8 cellular contexts compared by ENCODE assay signal in genomic region chr11:64340671-64341335, GRCh38. TPM values are rescaled to one million over a fixed set of nuclear protein-coding genes. Genes with fewer than 3 reads are reported as not detected.
A peak's percentile ranks its signal among the peaks of the same experiment; 100 is the strongest.
DNase-seq lines count a peak whose midpoint lies in the region; ATAC-seq and TF ChIP-seq lines count a peak whose summit lies in the region.

No MANE protein-coding gene starts in this region.

- H3K9ac ChIP-seq in mammary epithelial cell (ENCODE audit: insufficient read depth, low read length): no peak overlapping the region
- H3K9ac ChIP-seq in SU-DHL-6 (ENCODE audit: low read length): peak overlapping the region; percentile 70
- H3K9ac ChIP-seq in mucosa of rectum (ENCODE audit: low read depth in 1 of 2, low read length in 2 of 2): peak overlapping the region; percentile 26 to 86

- no peak for ATAC-seq in HG02938 (IDR thresholded peaks at IDR 0.05; ENCODE audit: unreplicated experiment)

- H3K9me3 ChIP-seq in breast epithelium: no peaks in the 10 kb centered on the region
- H3K9me3 ChIP-seq in mammary epithelial cell (replicated peaks; ENCODE audit: insufficient read depth, low read length): no peaks in the 10 kb centered on the region
- H3K9me3 ChIP-seq in SU-DHL-6 (ENCODE audit: insufficient read depth, low read length): no peaks in the 10 kb centered on the region
- H3K9me3 ChIP-seq in mucosa of rectum (ENCODE audit: control insufficient read depth in 2 of 2, low read length in 2 of 2): no peaks in the 10 kb centered on the region
- H3K9me3 ChIP-seq in testis: no peaks in the 10 kb centered on the region
- no peaks in the 10 kb centered on the region for H3K9me3 ChIP-seq in Caco-2

- POLR2A ChIA-PET in Caco-2 (lab: Charles Lee): interaction anchor here (0.7 kb wide), 1 partner anchor 23 kb away, joined by 3 read pairs; the partner anchor contains the start of gene PRDX5

- peaks cover under 1% of the 10 kb centered on the region for H3K4me1 Mint-ChIP-seq in Caco-2 (ENCODE audit: low read depth, unreplicated experiment)

- no peaks in the 10 kb centered on the region for H3K79me2 ChIP-seq in mammary epithelial cell (ENCODE audit: insufficient read depth, low read length)
- H3K79me2 ChIP-seq in SU-DHL-6 (ENCODE audit: insufficient read depth, low read length): peaks cover 5% of the 10 kb centered on the region; the same call in 1 of the 2 replicates

- H3K4me1 ChIP-seq in breast epithelium (peaks cover 0 to 4% of the 10 kb centered on the region in 2 donors), mammary epithelial cell (ENCODE audit: insufficient read depth, low read length) (peaks cover 14% of the 10 kb centered on the region), mucosa of rectum (ENCODE audit: control insufficient read depth in 2 of 2, insufficient read depth in 2 of 2, low read length in 2 of 2) (peaks cover 24 to 27% of the 10 kb centered on the region in 2 donors), testis (peaks cover 12% of the 10 kb centered on the region), Caco-2 (no peaks in the 10 kb centered on the region)

- no peak overlapping the region for H3K27ac Mint-ChIP-seq in Caco-2 (ENCODE audit: unreplicated experiment)

- dilution Hi-C loops in mammary epithelial cell (cut with HindIII; ENCODE audit: low sequenced_read_pairs): no loop called here

- TF ChIP-seq CTCF in breast epithelium (IDR thresholded peaks at IDR 0.05) (no peak), mammary epithelial cell (conservative IDR thresholded peaks at IDR 0.05 in 1 of 2, IDR thresholded peaks at IDR 0.05 in 1 of 2; ENCODE audit: extremely low read depth in 1 of 2, insufficient read depth in 1 of 2, low read depth in 1 of 2, low read length in 2 of 2) (no peak), SU-DHL-6 (IDR thresholded peaks at IDR 0.05; ENCODE audit: insufficient read depth, low read length, poor library complexity, severe bottlenecking) (no peak), testis (IDR thresholded peaks at IDR 0.05) (no peak), Caco-2 (IDR thresholded peaks at IDR 0.05; ENCODE audit: insufficient read depth in 1 of 2, low read depth in 1 of 2, low read length in 1 of 2, severe bottlenecking in 1 of 2, unreplicated experiment in 1 of 2) (no peak)

- CTCF ChIA-PET in mammary epithelial cell (lab: Charles Lee; ENCODE audit: low non-redundant PET) (interaction anchor here (1.8 kb wide), 1 partner anchor 14 kb away, joined by 7 read pairs; no protein-coding TSS in a partner anchor), Caco-2 (lab: Charles Lee) (interaction anchor here (1.0 to 3.1 kb wide), 4 partner anchors 9 to 36 kb away, joined by 3 to 12 read pairs (median 6); partner anchors contain the start of gene PRDX5)

- DNase-seq in breast epithelium (ENCODE audit: low spot score in 2 of 2) (no peak), mammary epithelial cell (no peak), testis (peak; percentile 65), Caco-2 (no peak)
- DNase-seq in activated naive CD8-positive, alpha-beta T cell treated with anti-CD3 and anti-CD28 coated beads, Interleukin-2, amount 50 U/mL, for 16 hours (ENCODE audit: low read depth, low spot score): peak; percentile 61

- H3K4me3 ChIP-seq in breast epithelium (peak overlapping the region; percentile 24 to 37 (median 30)), mammary epithelial cell (replicated peaks in 1 of 3; ENCODE audit: insufficient read depth in 1 of 3, low read depth in 2 of 3, low read length in 3 of 3) (no peak overlapping the region), SU-DHL-6 (ENCODE audit: insufficient read depth, low read length, poor library complexity, severe bottlenecking) (peak overlapping the region; percentile 54), mucosa of rectum (ENCODE audit: low read length in 2 of 2) (peak overlapping the region; percentile 58 to 61), testis (peak overlapping the region in 1 of 2 donors; percentile 18), Caco-2 (ENCODE audit: low read depth, low read length) (no peak overlapping the region)

- H3K27me3 ChIP-seq in breast epithelium (no peaks in the 10 kb centered on the region), mammary epithelial cell (ENCODE audit: insufficient read depth, low read length) (no peaks in the 10 kb centered on the region), SU-DHL-6 (ENCODE audit: low read length) (no peaks in the 10 kb centered on the region), mucosa of rectum (ENCODE audit: control insufficient read depth in 2 of 2, insufficient read depth in 2 of 2, low read length in 2 of 2) (no peaks in the 10 kb centered on the region), testis (no peaks in the 10 kb centered on the region), Caco-2 (replicated peaks; ENCODE audit: control insufficient read depth, insufficient read depth, low read length) (no peaks in the 10 kb centered on the region)

- intact Hi-C loops in breast epithelium (cut with DNase I; ENCODE audit: low total_unique reads): no loop called here
- intact Hi-C loops in mammary epithelial cell (cut with micrococcal nuclease): loop anchor here (5.0 kb wide), 1 partner anchor 89 kb away; the partner anchor contains the start of gene PLCB3
- intact Hi-C loops in testis (cut with DNase I; ENCODE audit: low total_unique reads): no loop called here
- intact Hi-C loops in Caco-2 (cut with micrococcal nuclease; ENCODE audit: unreplicated experiment): no loop called here

- H3K9me3 Mint-ChIP-seq in Caco-2 (ENCODE audit: unreplicated experiment): no peaks in the 10 kb centered on the region

- H3K4me3 Mint-ChIP-seq in Caco-2 (ENCODE audit: unreplicated experiment): no peak overlapping the region

- no peak overlapping the region for H3K4me2 ChIP-seq in mammary epithelial cell (ENCODE audit: insufficient read depth, low read depth, low read length)
- H3K4me2 ChIP-seq in SU-DHL-6 (ENCODE audit: low read depth, low read length, poor library complexity, severe bottlenecking): peak overlapping the region; percentile 89

- H3K27ac ChIP-seq in breast epithelium (peak overlapping the region; percentile 38 to 44), mammary epithelial cell (ENCODE audit: insufficient read depth, low read depth, low read length) (no peak overlapping the region), SU-DHL-6 (ENCODE audit: low read depth, low read length) (peak overlapping the region; percentile 92), mucosa of rectum (ENCODE audit: low read depth in 2 of 2, low read length in 2 of 2) (peak overlapping the region; percentile 29 to 68), testis (no peak overlapping the region)

- BruUV-seq in mammary epithelial cell (replicated peaks; lab: Mats Ljungman, UMichigan) (no TSS peak), Caco-2 (replicated peaks; lab: Mats Ljungman, UMichigan) (no TSS peak)

- H4K20me1 ChIP-seq in mammary epithelial cell (ENCODE audit: insufficient read depth, low read length) (no peaks in the 10 kb centered on the region), SU-DHL-6 (ENCODE audit: low read depth, low read length) (no peaks in the 10 kb centered on the region)

- peaks cover 15% of the 10 kb centered on the region for H3F3A ChIP-seq in SU-DHL-6 (ENCODE audit: insufficient read depth)

- no peaks in the 10 kb centered on the region for H3K27me3 Mint-ChIP-seq in Caco-2 (ENCODE audit: insufficient read depth, unreplicated experiment)

- no peak overlapping the region for H2AFZ ChIP-seq in mammary epithelial cell (ENCODE audit: low read depth, low read length)
- H2AFZ ChIP-seq in SU-DHL-6 (ENCODE audit: low read depth, low read length, severe bottlenecking): peak overlapping the region; percentile 31

- TF ChIP-seq POLR2A in breast epithelium (IDR thresholded peaks at IDR 0.05): no peak
- TF ChIP-seq POLR2A in testis (IDR thresholded peaks at IDR 0.05): no peak

- 59% methylated on average over 16 of the region's 33 CpGs for WGBS in mammary epithelial cell (ENCODE audit: low coverage, missing lambda C conversion rate)
- 50 to 57% methylated on average over 9 to 33 of the region's 33 CpGs for WGBS in testis, 2 donors

- H3K36me3 ChIP-seq in breast epithelium: no peaks in the 10 kb centered on the region
- no peaks in the 10 kb centered on the region for H3K36me3 ChIP-seq in mammary epithelial cell (ENCODE audit: insufficient read depth, low read length)
- H3K36me3 ChIP-seq in SU-DHL-6 (ENCODE audit: low read length): no peaks in the 10 kb centered on the region
- H3K36me3 ChIP-seq in mucosa of rectum (ENCODE audit: control insufficient read depth in 2 of 2, insufficient read depth in 2 of 2, low read length in 2 of 2): peaks cover 0 to 2% of the 10 kb centered on the region in 2 donors
- no peaks in the 10 kb centered on the region for H3K36me3 ChIP-seq in testis (ENCODE audit: low read depth, missing control alignments)
- no peaks in the 10 kb centered on the region for H3K36me3 ChIP-seq in Caco-2 (ENCODE audit: control insufficient read depth, insufficient read depth, low read length)

- H3K9me2 ChIP-seq in SU-DHL-6 (replicated peaks; ENCODE audit: insufficient read depth, low read length): no peaks in the 10 kb centered on the region

- no peaks in the 10 kb centered on the region for H3K36me3 Mint-ChIP-seq in Caco-2 (ENCODE audit: insufficient read depth, unreplicated experiment)

- in situ Hi-C loops in mammary epithelial cell (cut with MboI; ENCODE audit: low sequenced_read_pairs in 2 of 2): no loop called here

RNA-seq across cellular contexts. Expression of gene CCDC88B, which starts 0.8 kb away (rescaled TPM):
- 10 to 100 TPM in 1 of 3 donors, 1 to 10 TPM in 2; 3.3 to 10.7 (median 5.9) TPM for total RNA-seq in breast epithelium
- total RNA-seq in mammary epithelial cell: 1 to 10 TPM; 1.8 to 7.1 TPM
- 4.6 TPM for polyA plus RNA-seq in mammary epithelial cell
- polyA minus RNA-seq in mammary epithelial cell: 6.4 TPM
- total RNA-seq in testis: 10 to 100 TPM; 16.6 to 23.5 TPM
- 28.5 TPM for polyA plus RNA-seq in testis (ENCODE audit: insufficient read depth, low read depth, low replicate concordance)
- 3.6 and 3.9 TPM in 2 replicates for total RNA-seq in Caco-2 (2022)

RNA-seq across cellular contexts. Expression of gene RPS6KA4, which starts 18.2 kb away (rescaled TPM):
- total RNA-seq in breast epithelium (10 to 100 TPM; 16.7 to 20.6 (median 19.4) TPM), mammary epithelial cell (10 to 100 TPM; 45.0 to 92.1 TPM), testis (10 to 100 TPM; 15.6 TPM), Caco-2 (2022) (95.7 and 98.6 TPM in 2 replicates)
- polyA plus RNA-seq in mammary epithelial cell (62.1 TPM), testis (ENCODE audit: insufficient read depth, low read depth, low replicate concordance) (9.2 TPM)
- polyA minus RNA-seq in mammary epithelial cell: 70.8 TPM

RNA-seq across cellular contexts. Expression of gene PRDX5, which starts 22.9 kb away (rescaled TPM):
- 100 to 1,000 TPM; 241 to 327 (median 262) TPM for total RNA-seq in breast epithelium
- total RNA-seq in mammary epithelial cell: 100 to 1,000 TPM; 333 to 449 TPM
- polyA plus RNA-seq in mammary epithelial cell: 660 TPM
- polyA minus RNA-seq in mammary epithelial cell: 272 TPM
- total RNA-seq in testis: 100 to 1,000 TPM; 189 to 271 TPM
- polyA plus RNA-seq in testis (ENCODE audit: insufficient read depth, low read depth, low replicate concordance): 287 TPM
- total RNA-seq in Caco-2 (2022): 269 and 306 TPM in 2 replicates

RNA-seq across cellular contexts. Expression of gene TRMT112, which starts 23.4 kb away (rescaled TPM):
- total RNA-seq in breast epithelium: 100 to 1,000 TPM; 206 to 266 (median 262) TPM
- total RNA-seq in mammary epithelial cell: 100 to 1,000 TPM; 105 to 199 TPM
- 350 TPM for polyA plus RNA-seq in mammary epithelial cell
- 271 TPM for polyA minus RNA-seq in mammary epithelial cell
- 100 to 1,000 TPM; 303 to 340 TPM for total RNA-seq in testis
- polyA plus RNA-seq in testis (ENCODE audit: insufficient read depth, low read depth, low replicate concordance): 275 TPM
- total RNA-seq in Caco-2 (2022): 235 and 246 TPM in 2 replicates

RNA-seq across cellular contexts. Expression of gene ESRRA, which starts 35.5 kb away (rescaled TPM):
- total RNA-seq in breast epithelium (10 to 100 TPM; 38.2 to 43.9 (median 39.5) TPM), mammary epithelial cell (10 to 100 TPM; 44.8 to 67.0 TPM), testis (10 to 100 TPM; 19.3 to 22.0 TPM), Caco-2 (2022) (66.9 and 71.7 TPM in 2 replicates)
- polyA plus RNA-seq in mammary epithelial cell (34.7 TPM), testis (ENCODE audit: insufficient read depth, low read depth, low replicate concordance) (13.7 TPM)
- 33.3 TPM for polyA minus RNA-seq in mammary epithelial cell

Comparison
In these comparisons a context has a peak if more than half of its experiments do, and no peak if none do; other contexts are left out.
1. H3K27ac ChIP-seq: peak in breast epithelium (2 of 2), SU-DHL-6 (single experiment) and mucosa of rectum (2 of 2); none in mammary epithelial cell (single experiment) and testis (0 of 2).
2. H3K4me3 ChIP-seq: peak in breast epithelium (3 of 3), SU-DHL-6 (single experiment) and mucosa of rectum (2 of 2); none in mammary epithelial cell (0 of 3) and Caco-2 (single experiment).
3. DNase-seq: peak in activated naive CD8-positive, alpha-beta T cell treated with anti-CD3 and anti-CD28 coated beads, Interleukin-2, amount 50 U/mL, for 16 hours (single experiment) and testis (single experiment); none in breast epithelium (0 of 2), mammary epithelial cell (single experiment) and Caco-2 (0 of 2).